1 cellular context compared by ENCODE assay signal in genomic region chr9:98316445-98317133, GRCh38.
A peak's percentile ranks its signal among the peaks of the same experiment; 100 is the strongest.
TF ChIP-seq lines count a peak whose summit lies in the region.

No MANE protein-coding gene starts in this region.

TF ChIP-seq in K562, 482 proteins besides CTCF, POLR2A, EP300 and RAD21 (continued from another document and continues in another):
- TF ChIP-seq FOXP4 (CRISPR knock-in tag; IDR thresholded peaks at IDR 0.05; ENCODE audit: borderline replicate concordance) (no peak), ARID4B (CRISPR knock-in tag; IDR thresholded peaks at IDR 0.05) (no peak), MAFK (IDR thresholded peaks at IDR 0.05; ENCODE audit: low read length) (no peak), SFPQ (IDR thresholded peaks at IDR 0.05; ENCODE audit: low read depth, low read length) (no peak), FOSL1 (tag; conservative IDR thresholded peaks at IDR 0.05) (0 out of 2 replicates have a peak, but pooled peaks have one; percentile 16), SMC3 (conservative IDR thresholded peaks at IDR 0.05; ENCODE audit: insufficient read depth, low read depth, low read length) (no peak), RCOR1 (IDR thresholded peaks at IDR 0.05; ENCODE audit: borderline replicate concordance in 1 of 2, low read depth in 2 of 2, low read length in 2 of 2) (peak in 1 of 2 experiments; percentile 56; a peak in 1 of 4 replicates), ZFP36 (IDR thresholded peaks at IDR 0.05; ENCODE audit: low read depth, low read length, partially characterized antibody) (no peak), ZNF766 (CRISPR knock-in tag; conservative IDR thresholded peaks at IDR 0.05) (no peak), ZNF507 (tag; conservative IDR thresholded peaks at IDR 0.05) (no peak), HNRNPLL (IDR thresholded peaks at IDR 0.05; ENCODE audit: low read depth, low read length, poor library complexity, severe bottlenecking) (no peak), ETV5 (CRISPR knock-in tag; IDR thresholded peaks at IDR 0.05; ENCODE audit: low read depth) (no peak), SAFB (IDR thresholded peaks at IDR 0.05; ENCODE audit: borderline replicate concordance, low read depth, low read length) (no peak), ZNF431 (CRISPR knock-in tag; IDR thresholded peaks at IDR 0.05) (no peak), CEBPB (tag; IDR thresholded peaks at IDR 0.05) (no peak), YY1 (IDR thresholded peaks at IDR 0.05; ENCODE audit: borderline replicate concordance in 1 of 3, control insufficient read depth in 1 of 3, extremely low read depth in 1 of 3, insufficient read depth in 3 of 3, insufficient read length in 1 of 3, insufficient replicate concordance in 2 of 3, low read depth in 1 of 3, low read length in 2 of 3) (no peak), BCOR (IDR thresholded peaks at IDR 0.05) (0 out of 2 replicates have a peak, but pooled peaks have one; percentile 8), FOXA1 (IDR thresholded peaks at IDR 0.05; ENCODE audit: borderline replicate concordance) (no peak), JUND (IDR thresholded peaks at IDR 0.05; ENCODE audit: borderline replicate concordance, low read depth, low read length) (peak; percentile 50; the same call in 1 of the 2 replicates), JUND (tag; IDR thresholded peaks at IDR 0.05; ENCODE audit: borderline replicate concordance, low read depth, low read length) (peak; percentile 67; the same call in 1 of the 3 replicates), FOXP1 (CRISPR knock-in tag; IDR thresholded peaks at IDR 0.05) (no peak), RNF219 (CRISPR knock-in tag; IDR thresholded peaks at IDR 0.05) (no peak), IFI16 (CRISPR knock-in tag; IDR thresholded peaks at IDR 0.05) (no peak), EZH2 (IDR thresholded peaks at IDR 0.05; ENCODE audit: borderline replicate concordance, low read depth, low read length) (no peak), HCFC1 (IDR thresholded peaks at IDR 0.05; ENCODE audit: low read depth, low read length) (no peak), MXD1 (CRISPR knock-in tag; IDR thresholded peaks at IDR 0.05; ENCODE audit: borderline replicate concordance, poor library complexity, severe bottlenecking) (no peak), PHB (CRISPR knock-in tag; IDR thresholded peaks at IDR 0.05) (no peak), SIX5 (IDR thresholded peaks at IDR 0.05; ENCODE audit: borderline replicate concordance in 1 of 2, insufficient read depth in 1 of 2, low read depth in 1 of 2, low read length in 2 of 2) (no peak), ZNF655 (CRISPR knock-in tag; IDR thresholded peaks at IDR 0.05) (no peak)
- TF ChIP-seq, protein P1, sequence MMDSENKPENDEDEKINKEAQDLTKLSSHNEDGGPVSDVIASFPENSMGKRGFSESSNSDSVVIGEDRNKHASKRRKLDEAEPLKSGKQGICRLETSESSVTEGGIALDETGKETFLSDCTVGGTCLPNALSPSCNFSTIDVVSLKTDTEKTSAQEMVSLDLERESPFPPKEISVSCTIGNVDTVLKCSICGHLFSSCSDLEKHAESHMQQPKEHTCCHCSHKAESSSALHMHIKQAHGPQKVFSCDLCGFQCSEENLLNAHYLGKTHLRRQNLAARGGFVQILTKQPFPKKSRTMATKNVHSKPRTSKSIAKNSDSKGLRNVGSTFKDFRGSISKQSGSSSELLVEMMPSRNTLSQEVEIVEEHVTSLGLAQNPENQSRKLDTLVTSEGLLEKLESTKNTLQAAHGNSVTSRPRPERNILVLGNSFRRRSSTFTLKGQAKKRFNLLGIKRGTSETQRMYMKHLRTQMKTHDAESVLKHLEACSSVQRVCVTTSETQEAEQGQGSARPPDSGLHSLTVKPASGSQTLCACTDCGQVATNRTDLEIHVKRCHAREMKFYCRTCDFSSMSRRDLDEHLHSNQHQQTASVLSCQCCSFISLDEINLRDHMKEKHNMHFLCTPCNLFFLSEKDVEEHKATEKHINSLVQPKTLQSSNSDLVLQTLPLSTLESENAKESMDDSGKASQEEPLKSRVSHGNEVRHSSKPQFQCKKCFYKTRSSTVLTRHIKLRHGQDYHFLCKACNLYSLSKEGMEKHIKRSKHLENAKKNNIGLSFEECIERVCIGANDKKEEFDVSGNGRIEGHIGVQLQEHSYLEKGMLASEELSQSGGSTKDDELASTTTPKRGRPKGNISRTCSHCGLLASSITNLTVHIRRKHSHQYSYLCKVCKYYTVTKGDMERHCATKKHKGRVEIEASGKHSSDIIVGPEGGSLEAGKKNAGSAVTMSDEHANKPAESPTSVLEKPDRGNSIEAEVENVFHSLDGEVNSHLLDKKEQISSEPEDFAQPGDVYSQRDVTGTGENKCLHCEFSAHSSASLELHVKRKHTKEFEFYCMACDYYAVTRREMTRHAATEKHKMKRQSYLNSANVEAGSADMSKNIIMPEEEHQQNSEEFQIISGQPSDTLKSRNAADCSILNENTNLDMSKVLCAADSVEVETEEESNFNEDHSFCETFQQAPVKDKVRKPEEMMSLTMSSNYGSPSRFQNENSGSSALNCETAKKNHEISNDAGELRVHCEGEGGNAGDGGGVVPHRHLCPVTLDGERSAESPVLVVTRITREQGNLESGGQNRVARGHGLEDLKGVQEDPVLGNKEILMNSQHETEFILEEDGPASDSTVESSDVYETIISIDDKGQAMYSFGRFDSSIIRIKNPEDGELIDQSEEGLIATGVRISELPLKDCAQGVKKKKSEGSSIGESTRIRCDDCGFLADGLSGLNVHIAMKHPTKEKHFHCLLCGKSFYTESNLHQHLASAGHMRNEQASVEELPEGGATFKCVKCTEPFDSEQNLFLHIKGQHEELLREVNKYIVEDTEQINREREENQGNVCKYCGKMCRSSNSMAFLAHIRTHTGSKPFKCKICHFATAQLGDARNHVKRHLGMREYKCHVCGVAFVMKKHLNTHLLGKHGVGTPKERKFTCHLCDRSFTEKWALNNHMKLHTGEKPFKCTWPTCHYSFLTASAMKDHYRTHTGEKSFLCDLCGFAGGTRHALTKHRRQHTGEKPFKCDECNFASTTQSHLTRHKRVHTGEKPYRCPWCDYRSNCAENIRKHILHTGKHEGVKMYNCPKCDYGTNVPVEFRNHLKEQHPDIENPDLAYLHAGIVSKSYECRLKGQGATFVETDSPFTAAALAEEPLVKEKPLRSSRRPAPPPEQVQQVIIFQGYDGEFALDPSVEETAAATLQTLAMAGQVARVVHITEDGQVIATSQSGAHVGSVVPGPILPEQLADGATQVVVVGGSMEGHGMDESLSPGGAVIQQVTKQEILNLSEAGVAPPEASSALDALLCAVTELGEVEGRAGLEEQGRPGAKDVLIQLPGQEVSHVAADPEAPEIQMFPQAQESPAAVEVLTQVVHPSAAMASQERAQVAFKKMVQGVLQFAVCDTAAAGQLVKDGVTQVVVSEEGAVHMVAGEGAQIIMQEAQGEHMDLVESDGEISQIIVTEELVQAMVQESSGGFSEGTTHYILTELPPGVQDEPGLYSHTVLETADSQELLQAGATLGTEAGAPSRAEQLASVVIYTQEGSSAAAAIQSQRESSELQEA (IDR thresholded peaks at IDR 0.05; ENCODE audit: low read depth): no peak
- TF ChIP-seq, protein P2, sequence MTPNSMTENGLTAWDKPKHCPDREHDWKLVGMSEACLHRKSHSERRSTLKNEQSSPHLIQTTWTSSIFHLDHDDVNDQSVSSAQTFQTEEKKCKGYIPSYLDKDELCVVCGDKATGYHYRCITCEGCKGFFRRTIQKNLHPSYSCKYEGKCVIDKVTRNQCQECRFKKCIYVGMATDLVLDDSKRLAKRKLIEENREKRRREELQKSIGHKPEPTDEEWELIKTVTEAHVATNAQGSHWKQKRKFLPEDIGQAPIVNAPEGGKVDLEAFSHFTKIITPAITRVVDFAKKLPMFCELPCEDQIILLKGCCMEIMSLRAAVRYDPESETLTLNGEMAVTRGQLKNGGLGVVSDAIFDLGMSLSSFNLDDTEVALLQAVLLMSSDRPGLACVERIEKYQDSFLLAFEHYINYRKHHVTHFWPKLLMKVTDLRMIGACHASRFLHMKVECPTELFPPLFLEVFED (CRISPR knock-in tag; conservative IDR thresholded peaks at IDR 0.05): no peak
- TF ChIP-seq, protein P3, sequence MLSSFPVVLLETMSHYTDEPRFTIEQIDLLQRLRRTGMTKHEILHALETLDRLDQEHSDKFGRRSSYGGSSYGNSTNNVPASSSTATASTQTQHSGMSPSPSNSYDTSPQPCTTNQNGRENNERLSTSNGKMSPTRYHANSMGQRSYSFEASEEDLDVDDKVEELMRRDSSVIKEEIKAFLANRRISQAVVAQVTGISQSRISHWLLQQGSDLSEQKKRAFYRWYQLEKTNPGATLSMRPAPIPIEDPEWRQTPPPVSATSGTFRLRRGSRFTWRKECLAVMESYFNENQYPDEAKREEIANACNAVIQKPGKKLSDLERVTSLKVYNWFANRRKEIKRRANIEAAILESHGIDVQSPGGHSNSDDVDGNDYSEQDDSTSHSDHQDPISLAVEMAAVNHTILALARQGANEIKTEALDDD (IDR thresholded peaks at IDR 0.05): no peak
